In genomic region chr11:118206612-118207031, GRCh38 we compare ENCODE assay signal across 10 cellular contexts. TPM values are rescaled to one million over a fixed set of nuclear protein-coding genes. Genes with fewer than 3 reads are reported as not detected.
DNase-seq lines count a peak whose midpoint lies in the region; ATAC-seq, FAIRE-seq and TF ChIP-seq lines count a peak whose summit lies in the region.
"Had no signal": no experiment of that assay in that cellular context is flagged by ENCODE, and none has a peak within 500 bp of the region (broad histone marks: within the 10 kb centered on the region; RNA-seq: fewer than 3 reads in every experiment).

No MANE protein-coding gene starts in this region.

- H3K9me3 Mint-ChIP-seq in natural killer cell treated with Interleukin-12 subunit alpha and Interleukin-12 subunit beta and Interleukin-15 and Interleukin-18, amount 100 ng/mL, for 72 hours: peaks cover 2% of the 10 kb centered on the region

- H3K36me3 ChIP-seq in K562 (ENCODE audit: control insufficient read depth, insufficient read depth, low read length): no peaks in the 10 kb centered on the region

- peak overlapping the region; percentile 75 to 87 for H3K27ac Mint-ChIP-seq in natural killer cell treated with Interleukin-12 subunit alpha and Interleukin-12 subunit beta and Interleukin-15 and Interleukin-18, amount 100 ng/mL, for 72 hours

- H3K4me3 Mint-ChIP-seq in natural killer cell treated with Interleukin-12 subunit alpha and Interleukin-12 subunit beta and Interleukin-15 and Interleukin-18, amount 100 ng/mL, for 72 hours: peak overlapping the region; percentile 63

- H3K9me1 ChIP-seq in K562 (ENCODE audit: control insufficient read depth, insufficient read depth, low read length): no peaks in the 10 kb centered on the region

- H3K4me1 Mint-ChIP-seq in natural killer cell treated with Interleukin-12 subunit alpha and Interleukin-12 subunit beta and Interleukin-15 and Interleukin-18, amount 100 ng/mL, for 72 hours (ENCODE audit: low read depth in 2 of 2): peaks cover 13 to 31% of the 10 kb centered on the region in 2 donors

- no peak overlapping the region for H3K9ac ChIP-seq in K562 (ENCODE audit: insufficient read depth in 1 of 2, low read depth in 2 of 2, low read length in 2 of 2)

- in situ Hi-C loops in G401 (cut with HindIII; ENCODE audit: low sequenced_read_pairs): no loop called here
- in situ Hi-C loops in K562 (cut with MboI): no loop called here

- TF ChIP-seq CTCF in NB4 (IDR thresholded peaks at IDR 0.05; ENCODE audit: low read depth, low read length) (no peak), K562 (IDR thresholded peaks at IDR 0.05 in 2 of 3, conservative IDR thresholded peaks at IDR 0.05 in 1 of 3; ENCODE audit: insufficient read depth in 2 of 3, low read depth in 1 of 3, low read length in 3 of 3) (no peak)

- no peak for FAIRE-seq in K562 (lab: Jason Lieb, UNC)
- FAIRE-seq: bronchial epithelial cell, G401.6 had no signal

- no peak for TF ChIP-seq EP300 in K562 (IDR thresholded peaks at IDR 0.05; ENCODE audit: low read length)

- H3K4me1 ChIP-seq in K562 (replicated peaks in 1 of 2; ENCODE audit: control insufficient read depth in 2 of 2, insufficient read depth in 2 of 2, low read length in 2 of 2): no peaks in the 10 kb centered on the region; a peak in 1 of 5 replicates

- no peak overlapping the region for H2AFZ ChIP-seq in K562 (ENCODE audit: low read depth, low read length)

- no peak for TF ChIP-seq RAD21 in K562 (CRISPR knock-in tag; conservative IDR thresholded peaks at IDR 0.05 in 1 of 2, IDR thresholded peaks at IDR 0.05 in 1 of 2)

- H3K4me3 ChIP-seq in NB4 (ENCODE audit: low read depth, low read length) (no peak overlapping the region), K562 (no peak overlapping the region)

- ATAC-seq in K562 (no peak), GM21515 (IDR thresholded peaks at IDR 0.05; ENCODE audit: unreplicated experiment) (no peak)
- peak in 1 of 2 donors; percentile 49 for ATAC-seq in natural killer cell treated with Interleukin-12 subunit alpha and Interleukin-12 subunit beta and Interleukin-15 and Interleukin-18, amount 100 ng/mL, for 72 hours

- WGBS in K562 (ENCODE audit: insufficient coverage, low coverage, missing lambda C conversion rate): 0% methylated on average over 1 of the region's 1 CpG

- H3K4me2 ChIP-seq in K562 (ENCODE audit: insufficient read depth, low read length): no peak overlapping the region

- no TSS peak for BruUV-seq in K562 (replicated peaks; lab: Mats Ljungman, UMichigan)

- TF ChIP-seq POLR2A in NB4 (IDR thresholded peaks at IDR 0.05; ENCODE audit: extremely low read depth, insufficient read length): no peak
- no peak for TF ChIP-seq POLR2A in K562 (conservative IDR thresholded peaks at IDR 0.05)

- peaks cover 0 to 8% of the 10 kb centered on the region in 2 donors for H3K27me3 Mint-ChIP-seq in natural killer cell treated with Interleukin-12 subunit alpha and Interleukin-12 subunit beta and Interleukin-15 and Interleukin-18, amount 100 ng/mL, for 72 hours

- H3K27me3 ChIP-seq in K562 (ENCODE audit: control insufficient read depth in 2 of 2, insufficient read depth in 2 of 2, low read length in 2 of 2): peaks cover 10 to 22% of the 10 kb centered on the region in 2 experiments; a peak in 4 of 5 replicates

- intact Hi-C loops in K562 (cut with micrococcal nuclease): no loop called here

- DNase-seq in G401 (ENCODE audit: low spot score) (peak; percentile 50), NB4 (ENCODE audit: low read depth) (peak; percentile 79), K562 (ENCODE audit: extremely low read depth in 1 of 4, low spot score in 3 of 4) (no peak), NCI-H2196 treated with DMSO at 0.1 percent for 48 hours (lab: John Stamatoyannopoulos, UW; ENCODE audit: unreplicated experiment) (no peak), NCI-H146 treated with DMSO at 0.1 percent for 48 hours (lab: John Stamatoyannopoulos, UW; ENCODE audit: unreplicated experiment) (no peak)
- no peak for DNase-seq in natural killer cell treated with Interleukin-12 subunit alpha and Interleukin-12 subunit beta and Interleukin-15 and Interleukin-18, amount 100 ng/mL, for 72 hours (ENCODE audit: low spot score)
- DNase-seq: kidney glomerular epithelial cell had no signal

- H3K27ac ChIP-seq in K562 (ENCODE audit: extremely low read depth, low read depth, low read length): no peak overlapping the region

- no peaks in the 10 kb centered on the region for H3K9me3 ChIP-seq in K562 (replicated peaks; ENCODE audit: control insufficient read depth, insufficient read depth, low read depth, low read length)

- CTCF ChIA-PET in K562 (lab: Yijun Ruan, JAX; ENCODE audit: low intra/inter-chr PET ratio): no interaction called here

- H3K36me3 Mint-ChIP-seq in natural killer cell treated with Interleukin-12 subunit alpha and Interleukin-12 subunit beta and Interleukin-15 and Interleukin-18, amount 100 ng/mL, for 72 hours: peaks cover 4% of the 10 kb centered on the region

- H4K20me1 ChIP-seq in K562 (replicated peaks; ENCODE audit: control insufficient read depth, insufficient read depth, low read length): no peaks in the 10 kb centered on the region

- POLR2A ChIA-PET in K562 (lab: Yijun Ruan, JAX): no interaction called here

- H3K79me2 ChIP-seq in K562 (ENCODE audit: control insufficient read depth, insufficient read depth, low read length): no peaks in the 10 kb centered on the region

RNA-seq across cellular contexts. Expression of gene JAML, which starts 18.2 kb away (rescaled TPM):
- total RNA-seq in G401 (2014; rRNA removed; shearing (Covaris generic)): not detected in 2 replicates
- total RNA-seq in K562 (2011; cell fraction: chromatin; rRNA removed; ENCODE audit: low replicate concordance): not detected in 2 replicates
- total RNA-seq in K562 (2011; cell fraction: nucleolus; rRNA removed): not detected in 2 replicates
- not detected in 2 replicates for total RNA-seq in K562 (2011; cell fraction: nucleoplasm; rRNA removed)
- total RNA-seq in K562 (2014; rRNA removed) (0.05 and 0.08 TPM in 2 replicates), K562 (2014; rRNA removed; fragmentation: Illumina TruSeq; extraction: Trizol) (not detected in 2 replicates), K562 (2015; rRNA removed; fragmentation: Illumina TruSeq; extraction: Trizol) (0.19 TPM in 1 of 2 replicates, not detected in the other), K562 (2021) (0.22 and 0.47 TPM in 2 replicates)
- polyA plus RNA-seq in K562 (2011; rRNA removed) (0.08 TPM in 1 of 2 replicates, not detected in the other), K562 (2014; fragmentation: Illumina TruSeq; extraction: Trizol) (0.09 and 0.12 TPM in 2 replicates), K562 (2014; fragmentation: Nextera tagmentation; extraction: Ambion mirVana) (under 1 TPM in 1 of 2 experiments, not detected in 1; 0.27 TPM), K562 (2014; rRNA removed) (0.32 TPM in 1 of 2 replicates, not detected in the other)
- 0.12 TPM in 1 of 2 replicates, not detected in the other for polyA plus RNA-seq in K562 (2011; cell fraction: cytosol; rRNA removed)
- polyA plus RNA-seq in K562 (2011; cell fraction: nucleus; rRNA removed): 0.09 and 0.35 TPM in 2 replicates
- polyA plus RNA-seq in K562 (2012): 0.25 and 0.39 TPM in 2 replicates
- polyA minus RNA-seq in K562 (2011; rRNA and poly(A)+ RNA removed): not detected in 2 replicates
- not detected in 2 replicates for polyA minus RNA-seq in K562 (2011; cell fraction: cytosol; rRNA and poly(A)+ RNA removed)
- polyA minus RNA-seq in K562 (2011; cell fraction: nucleus; rRNA and poly(A)+ RNA removed): under 0.01 TPM in 1 of 2 replicates, not detected in the other
- total RNA-seq in natural killer cell treated with Interleukin-12 subunit alpha and Interleukin-12 subunit beta and Interleukin-15 and Interleukin-18, amount 100 ng/mL, for 72 hours: 1 to 10 TPM; 1.4 to 8.5 TPM
- total RNA-seq: bronchial epithelial cell had no signal

RNA-seq across cellular contexts. Expression of gene SCN2B, which starts 30.2 kb away (rescaled TPM):
- total RNA-seq in G401 (2014; rRNA removed; shearing (Covaris generic)): 0.10 TPM in 1 of 2 replicates, not detected in the other
- not detected in 2 replicates for total RNA-seq in K562 (2011; cell fraction: chromatin; rRNA removed; ENCODE audit: low replicate concordance)
- total RNA-seq in K562 (2011; cell fraction: nucleolus; rRNA removed): not detected in 2 replicates
- not detected in 2 replicates for total RNA-seq in K562 (2011; cell fraction: nucleoplasm; rRNA removed)
- total RNA-seq in K562 (2014; rRNA removed) (not detected in 2 replicates), K562 (2014; rRNA removed; fragmentation: Illumina TruSeq; extraction: Trizol) (not detected in 2 replicates), K562 (2015; rRNA removed; fragmentation: Illumina TruSeq; extraction: Trizol) (not detected in 2 replicates), K562 (2021) (not detected in 2 replicates)
- polyA plus RNA-seq in K562 (2011; rRNA removed) (not detected in 2 replicates), K562 (2014; fragmentation: Illumina TruSeq; extraction: Trizol) (not detected in 2 replicates), K562 (2014; fragmentation: Nextera tagmentation; extraction: Ambion mirVana) (not detected), K562 (2014; rRNA removed) (not detected in 2 replicates)
- not detected in 2 replicates for polyA plus RNA-seq in K562 (2011; cell fraction: cytosol; rRNA removed)
- not detected in 2 replicates for polyA plus RNA-seq in K562 (2011; cell fraction: nucleus; rRNA removed)
- not detected in 2 replicates for polyA plus RNA-seq in K562 (2012)
- not detected in 2 replicates for polyA minus RNA-seq in K562 (2011; rRNA and poly(A)+ RNA removed)
- polyA minus RNA-seq in K562 (2011; cell fraction: cytosol; rRNA and poly(A)+ RNA removed): not detected in 2 replicates
- polyA minus RNA-seq in K562 (2011; cell fraction: nucleus; rRNA and poly(A)+ RNA removed): not detected in 2 replicates
- not detected for total RNA-seq in natural killer cell treated with Interleukin-12 subunit alpha and Interleukin-12 subunit beta and Interleukin-15 and Interleukin-18, amount 100 ng/mL, for 72 hours

RNA-seq across cellular contexts. Expression of gene MPZL3, which starts 45.5 kb away (rescaled TPM):
- not detected in 2 replicates for total RNA-seq in G401 (2014; rRNA removed; shearing (Covaris generic))
- 0.74 and 1.2 TPM in 2 replicates for total RNA-seq in K562 (2011; cell fraction: chromatin; rRNA removed; ENCODE audit: low replicate concordance)
- total RNA-seq in K562 (2011; cell fraction: nucleolus; rRNA removed): 0.53 and 1.2 TPM in 2 replicates
- total RNA-seq in K562 (2011; cell fraction: nucleoplasm; rRNA removed): 1.4 and 2.1 TPM in 2 replicates
- total RNA-seq in K562 (2014; rRNA removed): 1.2 and 1.3 TPM in 2 replicates
- total RNA-seq in K562 (2014; rRNA removed; fragmentation: Illumina TruSeq; extraction: Trizol): 2.5 and 2.9 TPM in 2 replicates
- 1.7 and 1.9 TPM in 2 replicates for total RNA-seq in K562 (2015; rRNA removed; fragmentation: Illumina TruSeq; extraction: Trizol)
- 1.8 and 2.1 TPM in 2 replicates for total RNA-seq in K562 (2021)
- polyA plus RNA-seq in K562 (2011; rRNA removed): 1.5 and 3.3 TPM in 2 replicates
- 0.42 and 2.3 TPM in 2 replicates for polyA plus RNA-seq in K562 (2011; cell fraction: cytosol; rRNA removed)
- polyA plus RNA-seq in K562 (2011; cell fraction: nucleus; rRNA removed): 0.58 and 1.9 TPM in 2 replicates
- polyA plus RNA-seq in K562 (2012): 2.0 and 3.8 TPM in 2 replicates
- polyA plus RNA-seq in K562 (2014; fragmentation: Illumina TruSeq; extraction: Trizol): 1.5 TPM in 2 replicates
- polyA plus RNA-seq in K562 (2014; fragmentation: Nextera tagmentation; extraction: Ambion mirVana): 1 to 10 TPM; 1.6 to 2.9 TPM
- polyA plus RNA-seq in K562 (2014; rRNA removed): 0.97 and 1.1 TPM in 2 replicates
- 3.3 and 8.2 TPM in 2 replicates for polyA minus RNA-seq in K562 (2011; rRNA and poly(A)+ RNA removed)
- polyA minus RNA-seq in K562 (2011; cell fraction: cytosol; rRNA and poly(A)+ RNA removed): 1.3 and 2.1 TPM in 2 replicates
- 0.13 and 0.89 TPM in 2 replicates for polyA minus RNA-seq in K562 (2011; cell fraction: nucleus; rRNA and poly(A)+ RNA removed)
- total RNA-seq in natural killer cell treated with Interleukin-12 subunit alpha and Interleukin-12 subunit beta and Interleukin-15 and Interleukin-18, amount 100 ng/mL, for 72 hours: 10 to 100 TPM; 10.8 to 12.8 TPM

RNA-seq across cellular contexts. Expression of gene SCN4B, which starts 54.0 kb away (rescaled TPM):
- total RNA-seq in G401 (2014; rRNA removed; shearing (Covaris generic)): not detected in 2 replicates
- total RNA-seq in K562 (2011; cell fraction: chromatin; rRNA removed; ENCODE audit: low replicate concordance): not detected in 2 replicates
- not detected in 2 replicates for total RNA-seq in K562 (2011; cell fraction: nucleolus; rRNA removed)
- not detected in 2 replicates for total RNA-seq in K562 (2011; cell fraction: nucleoplasm; rRNA removed)
- total RNA-seq in K562 (2014; rRNA removed) (not detected in 2 replicates), K562 (2014; rRNA removed; fragmentation: Illumina TruSeq; extraction: Trizol) (not detected in 2 replicates), K562 (2015; rRNA removed; fragmentation: Illumina TruSeq; extraction: Trizol) (not detected in 2 replicates), K562 (2021) (not detected in 2 replicates)
- polyA plus RNA-seq in K562 (2011; rRNA removed) (0.03 and 0.04 TPM in 2 replicates), K562 (2014; fragmentation: Illumina TruSeq; extraction: Trizol) (not detected in 2 replicates), K562 (2014; fragmentation: Nextera tagmentation; extraction: Ambion mirVana) (not detected), K562 (2014; rRNA removed) (not detected in 2 replicates)
- polyA plus RNA-seq in K562 (2011; cell fraction: cytosol; rRNA removed): 0.01 TPM in 1 of 2 replicates, not detected in the other
- polyA plus RNA-seq in K562 (2011; cell fraction: nucleus; rRNA removed): 0.07 TPM in 1 of 2 replicates, not detected in the other
- 0.07 TPM in 1 of 2 replicates, not detected in the other for polyA plus RNA-seq in K562 (2012)
- not detected in 2 replicates for polyA minus RNA-seq in K562 (2011; rRNA and poly(A)+ RNA removed)
- polyA minus RNA-seq in K562 (2011; cell fraction: cytosol; rRNA and poly(A)+ RNA removed): not detected in 2 replicates
- polyA minus RNA-seq in K562 (2011; cell fraction: nucleus; rRNA and poly(A)+ RNA removed): not detected in 2 replicates
- not detected for total RNA-seq in natural killer cell treated with Interleukin-12 subunit alpha and Interleukin-12 subunit beta and Interleukin-15 and Interleukin-18, amount 100 ng/mL, for 72 hours

RNA-seq across cellular contexts. Expression of gene MPZL2, which starts 57.5 kb away (rescaled TPM):
- total RNA-seq in G401 (2014; rRNA removed; shearing (Covaris generic)): not detected in 2 replicates
- total RNA-seq in K562 (2011; cell fraction: chromatin; rRNA removed; ENCODE audit: low replicate concordance): not detected in 2 replicates
- total RNA-seq in K562 (2011; cell fraction: nucleolus; rRNA removed): not detected in 2 replicates
- total RNA-seq in K562 (2011; cell fraction: nucleoplasm; rRNA removed): not detected in 2 replicates
- total RNA-seq in K562 (2014; rRNA removed) (0.08 TPM in 1 of 2 replicates, not detected in the other), K562 (2014; rRNA removed; fragmentation: Illumina TruSeq; extraction: Trizol) (0.16 TPM in 1 of 2 replicates, not detected in the other), K562 (2015; rRNA removed; fragmentation: Illumina TruSeq; extraction: Trizol) (0.18 and 0.19 TPM in 2 replicates), K562 (2021) (0.09 and 0.29 TPM in 2 replicates)
- polyA plus RNA-seq in K562 (2011; rRNA removed) (0.17 and 0.38 TPM in 2 replicates), K562 (2014; fragmentation: Illumina TruSeq; extraction: Trizol) (0.27 and 0.32 TPM in 2 replicates), K562 (2014; fragmentation: Nextera tagmentation; extraction: Ambion mirVana) (under 1 TPM; 0.14 to 0.28 TPM), K562 (2014; rRNA removed) (0.16 and 0.21 TPM in 2 replicates)
- 0.07 and 0.38 TPM in 2 replicates for polyA plus RNA-seq in K562 (2011; cell fraction: cytosol; rRNA removed)
- 0.50 and 0.69 TPM in 2 replicates for polyA plus RNA-seq in K562 (2011; cell fraction: nucleus; rRNA removed)
- 0.23 and 0.28 TPM in 2 replicates for polyA plus RNA-seq in K562 (2012)
- 0.07 and 0.60 TPM in 2 replicates for polyA minus RNA-seq in K562 (2011; rRNA and poly(A)+ RNA removed)
- polyA minus RNA-seq in K562 (2011; cell fraction: cytosol; rRNA and poly(A)+ RNA removed): not detected in 2 replicates
- polyA minus RNA-seq in K562 (2011; cell fraction: nucleus; rRNA and poly(A)+ RNA removed): 0.56 TPM in 1 of 2 replicates, not detected in the other
- under 1 TPM in 1 of 2 donors, not detected in 1; 0.45 TPM for total RNA-seq in natural killer cell treated with Interleukin-12 subunit alpha and Interleukin-12 subunit beta and Interleukin-15 and Interleukin-18, amount 100 ng/mL, for 72 hours

Comparison
In these comparisons a context has a peak if more than half of its experiments do, and no peak if none do; other contexts are left out.
1. DNase-seq: peak in G401 (single experiment) and NB4 (single experiment); none in K562 (0 of 4), natural killer cell treated with Interleukin-12 subunit alpha and Interleukin-12 subunit beta and Interleukin-15 and Interleukin-18, amount 100 ng/mL, for 72 hours (single experiment), NCI-H2196 treated with DMSO at 0.1 percent for 48 hours (single experiment) and NCI-H146 treated with DMSO at 0.1 percent for 48 hours (single experiment).